Comparison of ENCODE assay signal across 15 cellular contexts in genomic region chrX:113400193-113400704, GRCh38.
A peak's percentile ranks its signal among the peaks of the same experiment; 100 is the strongest.
DNase-seq lines count a peak whose midpoint lies in the region; ATAC-seq and TF ChIP-seq lines count a peak whose summit lies in the region.
"Had no signal": no experiment of that assay in that cellular context is flagged by ENCODE, and none has a peak within 500 bp of the region (broad histone marks: within the 10 kb centered on the region; RNA-seq: fewer than 3 reads in every experiment).

No MANE protein-coding gene starts in this region.

- no peak for TF ChIP-seq CTCF in MCF 10A (IDR thresholded peaks at IDR 0.05; ENCODE audit: unreplicated experiment)
- no peak for TF ChIP-seq CTCF in breast epithelium (IDR thresholded peaks at IDR 0.05)
- no peak for TF ChIP-seq CTCF in smooth muscle cell (IDR thresholded peaks at IDR 0.05; ENCODE audit: borderline replicate concordance, insufficient read depth, poor library complexity, severe bottlenecking)

- no peak overlapping the region for H3K4me3 Mint-ChIP-seq in MCF 10A (ENCODE audit: unreplicated experiment)

- peaks cover 29% of the 10 kb centered on the region for H3K27me3 Mint-ChIP-seq in MCF 10A (ENCODE audit: insufficient read depth, unreplicated experiment)

- no peak overlapping the region for H3K27ac ChIP-seq in breast epithelium
- peak overlapping the region; percentile 59 for H3K27ac ChIP-seq in smooth muscle cell (ENCODE audit: low read depth)
- H3K27ac ChIP-seq: cardiac muscle cell, ovary had no signal

- peaks cover 0 to 11% of the 10 kb centered on the region in 2 donors for H3K27me3 ChIP-seq in breast epithelium
- no peaks in the 10 kb centered on the region for H3K27me3 ChIP-seq in smooth muscle cell (ENCODE audit: low read depth)
- H3K27me3 ChIP-seq: cardiac muscle cell, ovary had no signal

- no peak overlapping the region for H3K4me3 ChIP-seq in breast epithelium
- no peak overlapping the region for H3K4me3 ChIP-seq in smooth muscle cell
- H3K4me3 ChIP-seq: cardiac muscle cell, mucosa of descending colon, ovary had no signal

- H3K36me3 Mint-ChIP-seq in MCF 10A (ENCODE audit: insufficient read depth, unreplicated experiment), result no peaks in the 10 kb centered on the region

- H3K36me3 ChIP-seq in breast epithelium (no peaks in the 10 kb centered on the region), smooth muscle cell (ENCODE audit: low read depth) (no peaks in the 10 kb centered on the region)
- H3K36me3 ChIP-seq: cardiac muscle cell, ovary had no signal

- H3K9me3 ChIP-seq in breast epithelium (peaks cover 0 to 3% of the 10 kb centered on the region in 2 donors), smooth muscle cell (replicated peaks; ENCODE audit: low read depth) (no peaks in the 10 kb centered on the region)
- H3K9me3 ChIP-seq: mucosa of descending colon, ovary had no signal

- no peak overlapping the region for H3K4me2 ChIP-seq in smooth muscle cell

- peak overlapping the region; percentile 49 for H3K27ac Mint-ChIP-seq in MCF 10A (ENCODE audit: low read depth, unreplicated experiment)

- no TSS peak for BruUV-seq in MCF 10A (replicated peaks; lab: Mats Ljungman, UMichigan)

- peaks cover 9% of the 10 kb centered on the region for H3K9me3 Mint-ChIP-seq in MCF 10A (ENCODE audit: unreplicated experiment)

- peak overlapping the region; percentile 30 for H2AFZ ChIP-seq in smooth muscle cell (ENCODE audit: low read depth)

- POLR2A ChIA-PET in MCF 10A (lab: Yijun Ruan, JAX), result interaction anchor here (1.6 kb wide), 1 partner anchor 16 kb away, joined by 9 read pairs; no protein-coding TSS in a partner anchor

- H3K79me2 ChIP-seq in smooth muscle cell (ENCODE audit: low read depth), result no peaks in the 10 kb centered on the region

- DNase-seq in MCF 10A (ENCODE audit: unreplicated experiment) (peak; percentile 24), breast epithelium (ENCODE audit: low spot score in 2 of 2) (no peak), foreskin melanocyte (peak; percentile 30), smooth muscle cell (lab: John Stamatoyannopoulos, UW; ENCODE audit: unreplicated experiment) (no peak), middle frontal gyrus (ENCODE audit: extremely low spot score, low spot score) (no peak)
- DNase-seq: activated effector memory CD4-positive, alpha-beta T cell treated with anti-CD3 and anti-CD28 coated beads, Interleukin-2, amount 50 U/mL, for 16 hours; mucosa of descending colon; NCI-H1930; NCI-H748 treated with DMSO at 0.1 percent for 48 hours; ovary; Right ventricle myocardium superior had no signal

- peaks cover 7% of the 10 kb centered on the region for H3K4me1 Mint-ChIP-seq in MCF 10A (ENCODE audit: insufficient read depth, unreplicated experiment)

- intact Hi-C loops in MCF 10A (cut with micrococcal nuclease), result no loop called here
- intact Hi-C loops in breast epithelium (cut with DNase I; ENCODE audit: low total_unique reads), result no loop called here

- CTCF ChIA-PET in MCF 10A (lab: Yijun Ruan, JAX), result interaction anchor here (0.8 kb wide), 1 partner anchor 277 kb away, joined by 3 read pairs; no protein-coding TSS in a partner anchor

- no peak overlapping the region for H3K9ac ChIP-seq in smooth muscle cell (ENCODE audit: low read depth)

- H3K4me1 ChIP-seq in breast epithelium, result no peaks in the 10 kb centered on the region
- H3K4me1 ChIP-seq in smooth muscle cell (ENCODE audit: low read depth), result peaks cover 8% of the 10 kb centered on the region

- ATAC-seq in SK-N-SH treated with all-trans-retinoic acid at 6 μM for 48 hours (no peak; the same call in 2 of the 3 replicates), HG02852 (IDR thresholded peaks at IDR 0.05; ENCODE audit: unreplicated experiment) (no peak), GM18498 (IDR thresholded peaks at IDR 0.05; ENCODE audit: unreplicated experiment) (no peak)
- ATAC-seq: mucosa of descending colon had no signal

- H3F3A ChIP-seq in smooth muscle cell (ENCODE audit: low read depth), result no peaks in the 10 kb centered on the region

- no peak for TF ChIP-seq POLR2A in breast epithelium (IDR thresholded peaks at IDR 0.05)

- 80% methylated on average over 2 of the region's 2 CpGs for WGBS in smooth muscle cell (ENCODE audit: low lambda C conversion rate)

- no peaks in the 10 kb centered on the region for H4K20me1 ChIP-seq in smooth muscle cell (ENCODE audit: low read depth)

TF ChIP-seq in SK-N-SH treated with all-trans-retinoic acid at 6 μM for 48 hours, 23 proteins besides CTCF, POLR2A, EP300 and RAD21:
- TF ChIP-seq ZNF565 (CRISPR knock-in tag; conservative IDR thresholded peaks at IDR 0.05; ENCODE audit: low read depth), result no peak
- peak; percentile 49 for TF ChIP-seq ISL1 (CRISPR knock-in tag; IDR thresholded peaks at IDR 0.05)

Comparison
In these comparisons a context has a peak if more than half of its experiments do, and no peak if none do; other contexts are left out.
1. DNase-seq: peak in MCF 10A (single experiment) and foreskin melanocyte (single experiment); none in breast epithelium (0 of 2), smooth muscle cell (single experiment) and middle frontal gyrus (single experiment).